In genomic region chr9:98605116-98605515, GRCh38 we compare ENCODE assay signal across 33 cellular contexts.
"Had no signal": no experiment of that assay in that cellular context is flagged by ENCODE, and none has a peak within 500 bp of the region (broad histone marks: within the 10 kb centered on the region; RNA-seq: fewer than 3 reads in every experiment).

No MANE protein-coding gene starts in this region.

- H3K9me3 ChIP-seq: MG63 had no signal

- DNase-seq: activated B cell treated with CpG ODN at 0.5 μM for 24 hours; activated CD4-positive, alpha-beta memory T cell treated with anti-CD3 and anti-CD28 coated beads for 36 hours; activated CD4-positive, alpha-beta T cell treated with anti-CD3 and anti-CD28 coated beads for 4 hours; activated CD4-positive, alpha-beta T cell treated with anti-CD3 and anti-CD28 coated beads, Interleukin-2, amount 50 U/mL, for 1 hour; activated CD4-positive, CD25-positive, alpha-beta regulatory T cell treated with anti-CD3 and anti-CD28 coated beads, Interleukin-2, amount 50 U/mL, for 72 hours; activated CD8-positive, alpha-beta memory T cell treated with anti-CD3 and anti-CD28 coated beads, Interleukin-2, amount 50 U/mL, for 4 hours; activated gamma-delta T cell treated with Interleukin-2 at 50 U/mL for 16 hours; activated naive CD4-positive, alpha-beta T cell treated with anti-CD3 and anti-CD28 coated beads for 36 hours; activated T-cell treated with anti-CD3 and anti-CD28 coated beads for 4 hours; activated T-cell treated with anti-CD3 and anti-CD28 coated beads, Interleukin-2, amount 50 U/mL, for 4 hours; aorta; brain microvascular endothelial cell; central memory CD4-positive, alpha-beta T cell; Kasumi-1; KG1; MG63; NCI-H1048; NCI-H1105 treated with DMSO at 0.1 percent for 48 hours; NCI-H1436; NCI-H1694; NCI-H1930; NCI-H2081 treated with DMSO at 0.1 percent for 48 hours; NCI-H345; NCI-H524 treated with DMSO at 0.1 percent for 48 hours; RPMI8226; SW 1271; T-helper 1 cell; T-helper 2 cell; T-helper 9 cell had no signal

- ATAC-seq: activated naive CD4-positive, alpha-beta T cell treated with anti-CD3 and anti-CD28 coated beads, Interleukin-2, amount 50 U/mL, for 72 hours; activated T-cell treated with anti-CD3 and anti-CD28 coated beads, Interleukin-2, amount 50 U/mL, for 4 hours; Panc1 had no signal

- H3K4me3 Mint-ChIP-seq: activated B cell treated with CpG ODN at 0.5 μM for 24 hours; activated CD4-positive, alpha-beta memory T cell treated with anti-CD3 and anti-CD28 coated beads for 36 hours; activated naive CD4-positive, alpha-beta T cell treated with anti-CD3 and anti-CD28 coated beads for 36 hours; activated T-cell treated with anti-CD3 and anti-CD28 coated beads, Interleukin-2, amount 50 U/mL, for 4 hours; activated T-helper 1 cell treated with anti-CD3 and anti-CD28 coated beads, Interleukin-12 subunit alpha, Interleukin-12 subunit beta, Interleukin-2, Interleukin-4 antibody, amounts not matched to agents 30 ng/mL and 10 ng/mL and 1 ng/mL, durations not matched to agents 14 hours and 24 hours and 36 hours had no signal

- H3K36me3 ChIP-seq: brain microvascular endothelial cell, MG63 had no signal

- H3K9me3 Mint-ChIP-seq: activated B cell treated with CpG ODN at 0.5 μM for 24 hours; activated CD4-positive, alpha-beta memory T cell treated with anti-CD3 and anti-CD28 coated beads for 36 hours; activated naive CD4-positive, alpha-beta T cell treated with anti-CD3 and anti-CD28 coated beads for 36 hours; activated naive CD4-positive, alpha-beta T cell treated with anti-CD3 and anti-CD28 coated beads, Interleukin-2, amount 50 U/mL, for 72 hours; activated T-cell treated with anti-CD3 and anti-CD28 coated beads, Interleukin-2, amount 50 U/mL, for 4 hours; activated T-helper 1 cell treated with anti-CD3 and anti-CD28 coated beads, Interleukin-12 subunit alpha, Interleukin-12 subunit beta, Interleukin-2, Interleukin-4 antibody, amounts not matched to agents 30 ng/mL and 10 ng/mL and 1 ng/mL, durations not matched to agents 14 hours and 24 hours and 36 hours had no signal

- H3K27ac Mint-ChIP-seq: activated B cell treated with CpG ODN at 0.5 μM for 24 hours; activated CD4-positive, alpha-beta memory T cell treated with anti-CD3 and anti-CD28 coated beads for 36 hours; activated naive CD4-positive, alpha-beta T cell treated with anti-CD3 and anti-CD28 coated beads for 36 hours; activated naive CD4-positive, alpha-beta T cell treated with anti-CD3 and anti-CD28 coated beads, Interleukin-2, amount 50 U/mL, for 72 hours; activated T-helper 1 cell treated with anti-CD3 and anti-CD28 coated beads, Interleukin-12 subunit alpha, Interleukin-12 subunit beta, Interleukin-2, Interleukin-4 antibody, amounts not matched to agents 30 ng/mL and 10 ng/mL and 1 ng/mL, durations not matched to agents 14 hours and 24 hours and 36 hours had no signal

- H3K27ac ChIP-seq: brain microvascular endothelial cell, VCaP had no signal

- H3K36me3 Mint-ChIP-seq: activated CD4-positive, alpha-beta memory T cell treated with anti-CD3 and anti-CD28 coated beads for 36 hours; activated naive CD4-positive, alpha-beta T cell treated with anti-CD3 and anti-CD28 coated beads, Interleukin-2, amount 50 U/mL, for 72 hours had no signal

- H3K4me3 ChIP-seq: MG63 had no signal

- H3K4me1 Mint-ChIP-seq: activated B cell treated with CpG ODN at 0.5 μM for 24 hours had no signal

- H3K27me3 ChIP-seq: brain microvascular endothelial cell, MG63 had no signal
